15 cellular contexts compared by ENCODE assay signal in genomic region chr16:4386951-4387565, GRCh38. TPM values are rescaled to one million over a fixed set of nuclear protein-coding genes. Genes with fewer than 3 reads are reported as not detected.
DNase-seq lines count a peak whose midpoint lies in the region; ATAC-seq and TF ChIP-seq lines count a peak whose summit lies in the region.
"Had no signal": no experiment of that assay in that cellular context is flagged by ENCODE, and none has a peak within 500 bp of the region (broad histone marks: within the 10 kb centered on the region; RNA-seq: fewer than 3 reads in every experiment).

No MANE protein-coding gene starts in this region.

- no peaks in the 10 kb centered on the region for H3K27me3 ChIP-seq in breast epithelium
- no peaks in the 10 kb centered on the region for H3K27me3 ChIP-seq in esophagus muscularis mucosa
- no peaks in the 10 kb centered on the region for H3K27me3 ChIP-seq in vagina
- H3K27me3 ChIP-seq in CD4-positive, alpha-beta memory T cell (ENCODE audit: insufficient read depth, low read length), result no peaks in the 10 kb centered on the region

- H3K27me3 Mint-ChIP-seq in MCF 10A (ENCODE audit: insufficient read depth, unreplicated experiment), result no peaks in the 10 kb centered on the region
- H3K27me3 Mint-ChIP-seq in mesothelial cell of epicardium (ENCODE audit: low read depth), result no peaks in the 10 kb centered on the region
- H3K27me3 Mint-ChIP-seq in CD4-positive, alpha-beta memory T cell, result no peaks in the 10 kb centered on the region
- H3K27me3 Mint-ChIP-seq: activated CD4-positive, alpha-beta memory T cell treated with anti-CD3 and anti-CD28 coated beads for 36 hours; stimulated activated naive CD8-positive, alpha-beta T cell treated with anti-CD3 and anti-CD28 coated beads, Interleukin-15, amount 100 ng/mL, for 72 hours had no signal

- H3K36me3 Mint-ChIP-seq in MCF 10A (ENCODE audit: insufficient read depth, unreplicated experiment), result peaks cover 12% of the 10 kb centered on the region
- peaks cover 2% of the 10 kb centered on the region for H3K36me3 Mint-ChIP-seq in mesothelial cell of epicardium
- H3K36me3 Mint-ChIP-seq in CD4-positive, alpha-beta memory T cell, result peaks cover 14 to 58% of the 10 kb centered on the region in 2 donors

- no peaks in the 10 kb centered on the region for H3K9me3 Mint-ChIP-seq in MCF 10A (ENCODE audit: unreplicated experiment)
- no peaks in the 10 kb centered on the region for H3K9me3 Mint-ChIP-seq in mesothelial cell of epicardium
- no peaks in the 10 kb centered on the region for H3K9me3 Mint-ChIP-seq in CD4-positive, alpha-beta memory T cell
- H3K9me3 Mint-ChIP-seq: activated CD4-positive, alpha-beta memory T cell treated with anti-CD3 and anti-CD28 coated beads for 36 hours; stimulated activated naive CD8-positive, alpha-beta T cell treated with anti-CD3 and anti-CD28 coated beads, Interleukin-15, amount 100 ng/mL, for 72 hours had no signal

- WGBS in esophagus muscularis mucosa, result 64% methylated on average over 3 of the region's 10 CpGs

- TF ChIP-seq CTCF in breast epithelium (IDR thresholded peaks at IDR 0.05), result no peak
- TF ChIP-seq CTCF in MCF 10A (IDR thresholded peaks at IDR 0.05; ENCODE audit: unreplicated experiment), result no peak
- TF ChIP-seq CTCF in esophagus muscularis mucosa (IDR thresholded peaks at IDR 0.05), result no peak
- TF ChIP-seq CTCF in mesothelial cell of epicardium (IDR thresholded peaks at IDR 0.05; ENCODE audit: unreplicated experiment), result no peak
- TF ChIP-seq CTCF in vagina (IDR thresholded peaks at IDR 0.05), result no peak

- no peak for TF ChIP-seq POLR2A in breast epithelium (IDR thresholded peaks at IDR 0.05)
- no peak for TF ChIP-seq POLR2A in esophagus muscularis mucosa (IDR thresholded peaks at IDR 0.05; ENCODE audit: low read depth)
- no peak for TF ChIP-seq POLR2A in vagina (IDR thresholded peaks at IDR 0.05)

- H3K4me1 ChIP-seq in breast epithelium (peaks cover 4 to 19% of the 10 kb centered on the region in 2 donors), esophagus muscularis mucosa (peaks cover 19 to 66% (median 40%) of the 10 kb centered on the region in 4 donors), vagina (peaks cover 55% of the 10 kb centered on the region)
- no peaks in the 10 kb centered on the region for H3K4me1 ChIP-seq in CD4-positive, alpha-beta memory T cell (ENCODE audit: insufficient read depth, low read length)

- BruUV-seq in MCF 10A (replicated peaks; lab: Mats Ljungman, UMichigan), result no TSS peak

- H3K27ac Mint-ChIP-seq in MCF 10A (ENCODE audit: low read depth, unreplicated experiment) (no peak overlapping the region), mesothelial cell of epicardium (peak overlapping the region; percentile 51)
- peak overlapping the region in 2 of 7 donors; percentile 55 to 88 for H3K27ac Mint-ChIP-seq in CD4-positive, alpha-beta memory T cell
- H3K27ac Mint-ChIP-seq: activated CD4-positive, alpha-beta memory T cell treated with anti-CD3 and anti-CD28 coated beads for 36 hours had no signal

- CTCF ChIA-PET in MCF 10A (lab: Yijun Ruan, JAX), result interaction anchor here (0.6 to 10.0 kb wide), 3 partner anchors 16 to 32 kb away, joined by 3 to 129 read pairs (median 4); no protein-coding TSS in a partner anchor
- CTCF ChIA-PET in CD4-positive, alpha-beta memory T cell (lab: Charles Lee; ENCODE audit: partially characterized antibody), result interaction anchor here (2.2 kb wide), 1 partner anchor 16 kb away, joined by 6 read pairs; no protein-coding TSS in a partner anchor

- H3K27ac ChIP-seq in breast epithelium, result peak overlapping the region; percentile 66 to 85
- H3K27ac ChIP-seq in esophagus muscularis mucosa (replicated peaks in 1 of 4), result peak overlapping the region; percentile 28 to 62 (median 38)
- H3K27ac ChIP-seq in vagina, result peak overlapping the region; percentile 78
- no peak overlapping the region for H3K27ac ChIP-seq in CD4-positive, alpha-beta memory T cell (ENCODE audit: low read depth, low read length)

- H3K4me3 Mint-ChIP-seq in MCF 10A (ENCODE audit: unreplicated experiment) (no peak overlapping the region), mesothelial cell of epicardium (no peak overlapping the region)
- H3K4me3 Mint-ChIP-seq in CD4-positive, alpha-beta memory T cell, result peak overlapping the region in 1 of 8 donors; percentile 6
- H3K4me3 Mint-ChIP-seq: activated CD4-positive, alpha-beta memory T cell treated with anti-CD3 and anti-CD28 coated beads for 36 hours; stimulated activated naive CD8-positive, alpha-beta T cell treated with anti-CD3 and anti-CD28 coated beads, Interleukin-15, amount 100 ng/mL, for 72 hours had no signal

- H3K9me3 ChIP-seq in breast epithelium, result no peaks in the 10 kb centered on the region
- H3K9me3 ChIP-seq in esophagus muscularis mucosa, result no peaks in the 10 kb centered on the region
- no peaks in the 10 kb centered on the region for H3K9me3 ChIP-seq in vagina
- H3K9me3 ChIP-seq in CD4-positive, alpha-beta memory T cell (ENCODE audit: control insufficient read depth in 1 of 2, low read length in 2 of 2), result no peaks in the 10 kb centered on the region

- intact Hi-C loops in breast epithelium (cut with DNase I; ENCODE audit: low total_unique reads), result no loop called here
- intact Hi-C loops in MCF 10A (cut with micrococcal nuclease), result no loop called here
- intact Hi-C loops in esophagus muscularis mucosa (cut with DNase I), result no loop called here
- intact Hi-C loops in vagina (cut with DNase I), result no loop called here
- intact Hi-C loops in CD4-positive, alpha-beta memory T cell (cut with micrococcal nuclease), result no loop called here

- H3K36me3 ChIP-seq in breast epithelium (peaks cover 2% of the 10 kb centered on the region), esophagus muscularis mucosa (peaks cover 6 to 88% (median 55%) of the 10 kb centered on the region in 4 donors), vagina (peaks cover 0 to 19% of the 10 kb centered on the region in 2 donors)
- peaks cover 71% of the 10 kb centered on the region for H3K36me3 ChIP-seq in CD4-positive, alpha-beta memory T cell (ENCODE audit: insufficient read depth, low read length)

- TF ChIP-seq EP300 in esophagus muscularis mucosa (IDR thresholded peaks at IDR 0.05), result no peak

- DNase-seq in breast epithelium (ENCODE audit: low spot score in 2 of 2) (no peak), MCF 10A (ENCODE audit: unreplicated experiment) (no peak), esophagus muscularis mucosa (ENCODE audit: extremely low spot score) (no peak), mesothelial cell of epicardium (ENCODE audit: low spot score in 2 of 2, unreplicated experiment in 2 of 2) (no peak), vagina (ENCODE audit: extremely low spot score in 2 of 2) (no peak)
- no peak for DNase-seq in CD4-positive, alpha-beta memory T cell
- DNase-seq in activated CD4-positive, CD25-positive, alpha-beta regulatory T cell (lab: John Stamatoyannopoulos, UW), result no peak
- DNase-seq: activated CD4-positive, alpha-beta memory T cell treated with anti-CD3 and anti-CD28 coated beads for 36 hours; activated effector memory CD4-positive, alpha-beta T cell treated with anti-CD3 and anti-CD28 coated beads, Interleukin-2, amount 50 U/mL, for 16 hours; caudate nucleus; DMS153; NCI-H69; stimulated activated naive CD8-positive, alpha-beta T cell treated with anti-CD3 and anti-CD28 coated beads, Interleukin-15, amount 100 ng/mL, for 72 hours had no signal

- POLR2A ChIA-PET in MCF 10A (lab: Yijun Ruan, JAX), result interaction anchor here (0.5 to 1.1 kb wide), 2 partner anchors 13 to 88 kb away, joined by 3 read pairs; no protein-coding TSS in a partner anchor
- POLR2A ChIA-PET in CD4-positive, alpha-beta memory T cell (lab: Charles Lee; ENCODE audit: partially characterized antibody), result no interaction called here

- no peak for ATAC-seq in GM21737 (IDR thresholded peaks at IDR 0.05; ENCODE audit: unreplicated experiment)
- ATAC-seq: K562; stimulated activated naive CD8-positive, alpha-beta T cell treated with anti-CD3 and anti-CD28 coated beads, Interleukin-15, amount 100 ng/mL, for 72 hours had no signal

- H3K4me3 ChIP-seq in breast epithelium (no peak overlapping the region), esophagus muscularis mucosa (no peak overlapping the region), vagina (no peak overlapping the region)
- H3K4me3 ChIP-seq in CD4-positive, alpha-beta memory T cell (ENCODE audit: low read length in 2 of 2), result no peak overlapping the region
- H3K4me3 ChIP-seq: K562 had no signal

- H3K4me1 Mint-ChIP-seq in MCF 10A (ENCODE audit: insufficient read depth, unreplicated experiment), result no peaks in the 10 kb centered on the region
- H3K4me1 Mint-ChIP-seq in mesothelial cell of epicardium, result peaks cover 45% of the 10 kb centered on the region
- peaks cover 0 to 5% (median 3%) of the 10 kb centered on the region in 4 donors for H3K4me1 Mint-ChIP-seq in CD4-positive, alpha-beta memory T cell

RNA-seq across cellular contexts. Expression of gene VASN, which starts 15.4 kb away (rescaled TPM):
- total RNA-seq in breast epithelium (10 to 100 TPM; 14.8 to 28.5 (median 16.1) TPM), MCF 10A (2022) (4.0 and 7.1 TPM in 2 replicates), esophagus muscularis mucosa (10 to 100 TPM in 3 of 4 donors, 1 to 10 TPM in 1; 7.1 to 31.3 (median 21.7) TPM), mesothelial cell of epicardium (36.7 to 37.6 TPM (median 37.5 TPM) in 3 replicates), vagina (37.6 TPM)
- total RNA-seq in CD4-positive, alpha-beta memory T cell, result under 1 TPM; 0.11 to 0.29 TPM
- polyA plus RNA-seq in CD4-positive, alpha-beta memory T cell, result under 1 TPM in 1 of 2 donors, not detected in 1; 0.16 TPM

RNA-seq across cellular contexts. Expression of gene CORO7, which starts 29.3 kb away (rescaled TPM):
- total RNA-seq in breast epithelium, result 10 to 100 TPM; 19.7 to 25.9 (median 22.7) TPM
- 20.3 and 24.9 TPM in 2 replicates for total RNA-seq in MCF 10A (2022)
- 10 to 100 TPM; 11.6 to 24.6 (median 21.3) TPM for total RNA-seq in esophagus muscularis mucosa
- 32.9 to 35.1 TPM (median 34.1 TPM) in 3 replicates for total RNA-seq in mesothelial cell of epicardium
- total RNA-seq in vagina, result 30.9 TPM
- total RNA-seq in CD4-positive, alpha-beta memory T cell, result 100 to 1,000 TPM; 176 to 184 TPM
- 100 to 1,000 TPM in 1 of 2 donors, 10 to 100 TPM in 1; 48.2 to 139 TPM for polyA plus RNA-seq in CD4-positive, alpha-beta memory T cell

RNA-seq across cellular contexts. Expression of gene PAM16, which starts 35.9 kb away (rescaled TPM):
- total RNA-seq in breast epithelium, result 10 to 100 TPM; 24.9 to 52.4 (median 49.9) TPM
- total RNA-seq in MCF 10A (2022), result 71.8 and 117 TPM in 2 replicates
- 10 to 100 TPM; 24.5 to 44.1 (median 40.2) TPM for total RNA-seq in esophagus muscularis mucosa
- 31.8 to 35.6 TPM (median 33.6 TPM) in 3 replicates for total RNA-seq in mesothelial cell of epicardium
- 76.1 TPM for total RNA-seq in vagina
- total RNA-seq in CD4-positive, alpha-beta memory T cell, result 10 to 100 TPM; 38.6 to 54.8 TPM
- 10 to 100 TPM; 34.6 to 34.8 TPM for polyA plus RNA-seq in CD4-positive, alpha-beta memory T cell

RNA-seq across cellular contexts. Expression of gene DNAJA3, which starts 38.6 kb away (rescaled TPM):
- 10 to 100 TPM; 32.6 to 54.2 (median 45.9) TPM for total RNA-seq in breast epithelium
- total RNA-seq in MCF 10A (2022), result 98.1 and 101 TPM in 2 replicates
- total RNA-seq in esophagus muscularis mucosa, result 10 to 100 TPM; 40.6 to 51.2 (median 45.9) TPM
- total RNA-seq in mesothelial cell of epicardium, result 34.7 to 37.7 TPM (median 35.3 TPM) in 3 replicates
- total RNA-seq in vagina, result 33.6 TPM
- total RNA-seq in CD4-positive, alpha-beta memory T cell, result 10 to 100 TPM; 67.5 to 71.1 TPM
- polyA plus RNA-seq in CD4-positive, alpha-beta memory T cell, result 10 to 100 TPM; 52.4 to 55.5 TPM
